14 cellular contexts compared by ENCODE assay signal in the genomic region with DNA sequence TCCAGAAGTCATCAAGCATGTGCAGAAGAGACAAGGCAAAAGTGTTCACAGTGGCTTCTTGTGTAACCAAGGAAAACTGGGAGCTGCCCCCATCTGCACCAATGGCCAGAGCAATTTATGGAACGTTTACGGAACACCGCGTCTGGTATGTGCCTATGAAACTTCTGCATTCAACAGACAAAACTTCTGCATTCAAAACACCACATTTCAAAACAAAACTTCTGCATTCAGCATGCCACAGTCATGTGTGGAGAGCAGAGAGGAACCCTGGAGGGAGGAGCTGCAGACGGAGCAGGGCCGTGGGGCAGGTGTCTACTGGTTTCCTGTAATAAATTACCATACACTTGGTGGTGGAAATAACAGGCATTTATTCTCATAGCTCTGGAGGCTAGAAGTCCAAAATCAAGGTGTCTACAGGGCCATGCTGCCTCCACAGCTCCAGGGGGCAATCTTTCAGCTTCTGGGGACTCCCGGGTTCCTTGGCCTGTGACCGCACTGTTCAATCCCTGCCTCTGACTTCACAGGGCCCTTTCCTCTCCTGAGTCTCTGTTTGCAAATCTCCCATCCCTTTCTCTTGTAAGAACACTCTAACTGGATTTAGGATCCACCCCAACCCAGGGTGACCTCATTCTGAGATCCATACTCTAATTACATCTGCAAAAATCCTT. TPM values are rescaled to one million over a fixed set of nuclear protein-coding genes. Genes with fewer than 3 reads are reported as not detected.
DNase-seq lines count a peak whose midpoint lies in the region; ATAC-seq and TF ChIP-seq lines count a peak whose summit lies in the region.
"Had no signal": no experiment of that assay in that cellular context is flagged by ENCODE, and none has a peak within 500 bp of the region (broad histone marks: within the 10 kb centered on the region; RNA-seq: fewer than 3 reads in every experiment).

No MANE protein-coding gene starts in this region.

- POLR2A ChIA-PET in RWPE1 (lab: Yijun Ruan, JAX; ENCODE audit: low non-redundant PET): no interaction called here

- no peak for TF ChIP-seq CTCF in mucosa of descending colon (IDR thresholded peaks at IDR 0.05)
- no peak for TF ChIP-seq CTCF in RWPE1 (conservative IDR thresholded peaks at IDR 0.05; ENCODE audit: low read depth)

- H3K4me3 Mint-ChIP-seq in IgD-negative memory B cell: peak overlapping the region; percentile 10 to 68 (median 32)
- H3K4me3 Mint-ChIP-seq: activated T-cell treated with anti-CD3 and anti-CD28 coated beads, Interleukin-2, amount 50 U/mL, for 24 hours; T-helper 2 cell treated with Interferon-gamma antibody and Interleukin-4, amounts not matched to agents 5 μg/mL and 100 μg/mL, for 36 hours had no signal

- peak; percentile 39 for ATAC-seq in mucosa of descending colon
- ATAC-seq in GM21526 (IDR thresholded peaks at IDR 0.05; ENCODE audit: low FRiP score, unreplicated experiment): no peak
- no peak for ATAC-seq in HG02571 (IDR thresholded peaks at IDR 0.05; ENCODE audit: unreplicated experiment)

- H3K9me3 Mint-ChIP-seq in IgD-negative memory B cell: no peaks in the 10 kb centered on the region
- H3K9me3 Mint-ChIP-seq: activated T-cell treated with anti-CD3 and anti-CD28 coated beads, Interleukin-2, amount 50 U/mL, for 24 hours; T-helper 2 cell treated with Interferon-gamma antibody and Interleukin-4, amounts not matched to agents 5 μg/mL and 100 μg/mL, for 36 hours had no signal

- peak overlapping the region; percentile 1 to 76 (median 63) for H3K27ac Mint-ChIP-seq in IgD-negative memory B cell
- H3K27ac Mint-ChIP-seq: activated T-cell treated with anti-CD3 and anti-CD28 coated beads, Interleukin-2, amount 50 U/mL, for 24 hours; T-helper 2 cell treated with Interferon-gamma antibody and Interleukin-4, amounts not matched to agents 5 μg/mL and 100 μg/mL, for 36 hours had no signal

- intact Hi-C loops in mucosa of descending colon (cut with DNase I, micrococcal nuclease): no loop called here

- peaks cover under 1% of the 10 kb centered on the region for H3K4me1 ChIP-seq in mucosa of descending colon (ENCODE audit: low read depth)

- H3K4me3 ChIP-seq in mucosa of descending colon: no peak overlapping the region
- H3K4me3 ChIP-seq: tibial artery had no signal

- H3K27me3 Mint-ChIP-seq in IgD-negative memory B cell: peaks cover 7% of the 10 kb centered on the region
- H3K27me3 Mint-ChIP-seq: activated T-cell treated with anti-CD3 and anti-CD28 coated beads, Interleukin-2, amount 50 U/mL, for 24 hours had no signal

- peaks cover 12% of the 10 kb centered on the region in 3 donors for H3K4me1 Mint-ChIP-seq in IgD-negative memory B cell

- no peaks in the 10 kb centered on the region for H3K36me3 ChIP-seq in mucosa of descending colon (ENCODE audit: low read depth)
- H3K36me3 ChIP-seq: tibial artery had no signal

- peak overlapping the region; percentile 65 for H3K27ac ChIP-seq in caudate nucleus (ENCODE audit: low read depth, low read length)
- H3K27ac ChIP-seq in RWPE1: no peak overlapping the region

- peaks cover 1% of the 10 kb centered on the region for H3K36me3 Mint-ChIP-seq in IgD-negative memory B cell

- DNase-seq in COLO668 (lab: John Stamatoyannopoulos, UW; ENCODE audit: unreplicated experiment): peak; percentile 10
- peak in 8 of 61 donors; percentile 7 to 23 (median 16) for DNase-seq in caudate nucleus (lab: John Stamatoyannopoulos, UW)
- DNase-seq in mucosa of descending colon: no peak
- DNase-seq in RWPE1 (ENCODE audit: low spot score): no peak
- no peak for DNase-seq in OCI-M2 (lab: John Stamatoyannopoulos, UW; ENCODE audit: unreplicated experiment)
- DNase-seq: activated T-cell treated with anti-CD3 and anti-CD28 coated beads, Interleukin-2, amount 50 U/mL, for 24 hours; COR-L47; NCI-H226; stimulated activated CD4-positive, alpha-beta T cell treated with anti-CD3 and anti-CD28 coated beads, Interleukin-4, amount 100 ng/mL, for 24 hours had no signal

- CTCF ChIA-PET in RWPE1 (lab: Yijun Ruan, JAX): interaction anchor here (0.6 kb wide), 1 partner anchor 400 kb away, joined by 5 read pairs; no protein-coding TSS in a partner anchor

- H3K9me3 ChIP-seq in mucosa of descending colon: peaks cover 5% of the 10 kb centered on the region

RNA-seq across cellular contexts. Expression of a gene that starts 32.2 kb away (rescaled TPM):
- polyA plus RNA-seq in IgD-negative memory B cell: 4,030 TPM
- 1,000 to 10,000 TPM; 1,561 to 1,749 (median 1,709) TPM for total RNA-seq in mucosa of descending colon

RNA-seq across cellular contexts. Expression of a gene that starts 42.4 kb away (rescaled TPM):
- polyA plus RNA-seq in IgD-negative memory B cell: 0.24 TPM
- total RNA-seq in mucosa of descending colon: 10 to 100 TPM in 1 of 3 donors, 1 to 10 TPM in 2; 1.8 to 16.6 (median 5.4) TPM
